In genomic region chr17:48540213-48540612, GRCh38 we compare ENCODE assay signal across 18 cellular contexts. TPM values are rescaled to one million over a fixed set of nuclear protein-coding genes. Genes with fewer than 3 reads are reported as not detected.
DNase-seq lines count a peak whose midpoint lies in the region; ATAC-seq and TF ChIP-seq lines count a peak whose summit lies in the region.
"Had no signal": no experiment of that assay in that cellular context is flagged by ENCODE, and none has a peak within 500 bp of the region (broad histone marks: within the 10 kb centered on the region; RNA-seq: fewer than 3 reads in every experiment).

No MANE protein-coding gene starts in this region.

- peak overlapping the region; percentile 6 for H3K4me3 Mint-ChIP-seq in CD4-positive, alpha-beta T cell
- H3K4me3 Mint-ChIP-seq in natural killer cell treated with Interleukin-12 subunit alpha and Interleukin-12 subunit beta and Interleukin-15 and Interleukin-18, amount 100 ng/mL, for 72 hours = no peak overlapping the region

- H3K27me3 ChIP-seq in CD4-positive, alpha-beta T cell (ENCODE audit: control insufficient read depth, insufficient read depth, low read length) = no peaks in the 10 kb centered on the region

- ATAC-seq in CD4-positive, alpha-beta T cell (ENCODE audit: poor library complexity) = no peak
- no peak for ATAC-seq in natural killer cell treated with Interleukin-12 subunit alpha and Interleukin-12 subunit beta and Interleukin-15 and Interleukin-18, amount 100 ng/mL, for 72 hours
- ATAC-seq in GM19023 (IDR thresholded peaks at IDR 0.05; ENCODE audit: unreplicated experiment) = no peak
- ATAC-seq: esophagus mucosa, PC-3 had no signal

- H3K36me3 Mint-ChIP-seq in CD4-positive, alpha-beta T cell (ENCODE audit: low read depth) = no peaks in the 10 kb centered on the region
- peaks cover 10% of the 10 kb centered on the region for H3K36me3 Mint-ChIP-seq in natural killer cell treated with Interleukin-12 subunit alpha and Interleukin-12 subunit beta and Interleukin-15 and Interleukin-18, amount 100 ng/mL, for 72 hours

- H3K4me1 ChIP-seq in HEK293 (ENCODE audit: control insufficient read depth, insufficient read depth, low read length) = peaks cover 12% of the 10 kb centered on the region
- H3K4me1 ChIP-seq: BLaER1 had no signal

- POLR2A ChIA-PET in CD4-positive, alpha-beta T cell (lab: Charles Lee) = no interaction called here
- POLR2A ChIA-PET in HEK293 (lab: Yijun Ruan, JAX) = interaction anchor here (1.3 to 2.8 kb wide), 4 partner anchors 15 to 56 kb away, joined by 3 to 25 read pairs (median 8); no protein-coding TSS in a partner anchor

- TF ChIP-seq CTCF in CD4-positive, alpha-beta T cell (IDR thresholded peaks at IDR 0.05) = no peak
- TF ChIP-seq CTCF in HEK293 (tag by site-specific recombination; IDR thresholded peaks at IDR 0.05) (no peak), epithelial cell of proximal tubule (conservative IDR thresholded peaks at IDR 0.05; ENCODE audit: low read depth, low read length) (no peak)

- intact Hi-C loops in CD4-positive, alpha-beta T cell (cut with DNase I, micrococcal nuclease) = loop anchor here in 1 of 2 experiments (5.0 kb wide), 1 partner anchor 48 kb away; no protein-coding TSS in a partner anchor
- intact Hi-C loops in head of caudate nucleus (cut with DNase I) = no loop called here

- H3K4me1 Mint-ChIP-seq in CD4-positive, alpha-beta T cell (ENCODE audit: low read depth) = peaks cover 40% of the 10 kb centered on the region
- H3K4me1 Mint-ChIP-seq in natural killer cell treated with Interleukin-12 subunit alpha and Interleukin-12 subunit beta and Interleukin-15 and Interleukin-18, amount 100 ng/mL, for 72 hours (ENCODE audit: low read depth in 2 of 2) = peaks cover 15 to 18% of the 10 kb centered on the region in 2 donors

- peaks cover 5 to 11% of the 10 kb centered on the region in 2 experiments; a peak in 2 of 3 replicates for H3K36me3 ChIP-seq in HEK293 (ENCODE audit: control insufficient read depth in 2 of 2, insufficient read depth in 1 of 2, low read length in 2 of 2)
- H3K36me3 ChIP-seq: BLaER1 had no signal

- H3K27me3 Mint-ChIP-seq in CD4-positive, alpha-beta T cell = peaks cover 67% of the 10 kb centered on the region
- no peaks in the 10 kb centered on the region for H3K27me3 Mint-ChIP-seq in natural killer cell treated with Interleukin-12 subunit alpha and Interleukin-12 subunit beta and Interleukin-15 and Interleukin-18, amount 100 ng/mL, for 72 hours

- H3K9me3 ChIP-seq in CD4-positive, alpha-beta T cell (ENCODE audit: control insufficient read depth, low read length) = no peaks in the 10 kb centered on the region
- H3K9me3 ChIP-seq in HEK293 (ENCODE audit: control insufficient read depth, insufficient read depth, low read depth, low read length) = no peaks in the 10 kb centered on the region

- CTCF ChIA-PET in CD4-positive, alpha-beta T cell (lab: Charles Lee) = interaction anchor here (0.6 to 0.7 kb wide), 2 partner anchors 9 to 285 kb away, joined by 3 read pairs; no protein-coding TSS in a partner anchor
- CTCF ChIA-PET in HEK293 (lab: Yijun Ruan, JAX) = interaction anchor here (0.8 to 2.8 kb wide), 9 partner anchors 12 to 85 kb away, joined by 3 to 22 read pairs (median 4); no protein-coding TSS in a partner anchor

- no peak overlapping the region for H3K27ac ChIP-seq in CD4-positive, alpha-beta T cell (ENCODE audit: low read depth, low read length)
- H3K27ac ChIP-seq in HEK293 (ENCODE audit: extremely low read depth, low read depth, low read length) = 0 out of 2 replicates have a peak overlapping the region, but pooled peaks have one; percentile 4
- H3K27ac ChIP-seq: BLaER1 had no signal

- DNase-seq in CD4-positive, alpha-beta T cell = no peak
- DNase-seq in epithelial cell of proximal tubule (ENCODE audit: low read depth) (no peak), NCI-H1105 treated with DMSO at 0.1 percent for 48 hours (lab: John Stamatoyannopoulos, UW) (no peak), NCI-H446 treated with DMSO at 0.1 percent for 48 hours (lab: John Stamatoyannopoulos, UW) (no peak), head of caudate nucleus (no peak)
- DNase-seq in natural killer cell treated with Interleukin-12 subunit alpha and Interleukin-12 subunit beta and Interleukin-15 and Interleukin-18, amount 100 ng/mL, for 72 hours (ENCODE audit: low spot score) = no peak
- DNase-seq: activated CD4-positive, alpha-beta T cell treated with anti-CD3 and anti-CD28 coated beads for 48 hours; EL; NCI-H1092; PC-3; posterior cingulate gyrus; stimulated activated CD4-positive, alpha-beta T cell treated with anti-CD3 and anti-CD28 coated beads, Interleukin-2, amount 100 ng/mL, for 48 hours had no signal

- H3K4me3 ChIP-seq in HEK293 (ENCODE audit: low read depth, low read length) (no peak overlapping the region), epithelial cell of proximal tubule (ENCODE audit: low read depth, low read length) (peak overlapping the region; percentile 2)
- H3K4me3 ChIP-seq: BLaER1 had no signal

- H3K9me3 Mint-ChIP-seq in CD4-positive, alpha-beta T cell = no peaks in the 10 kb centered on the region
- no peaks in the 10 kb centered on the region for H3K9me3 Mint-ChIP-seq in natural killer cell treated with Interleukin-12 subunit alpha and Interleukin-12 subunit beta and Interleukin-15 and Interleukin-18, amount 100 ng/mL, for 72 hours

- no peak overlapping the region for H3K27ac Mint-ChIP-seq in CD4-positive, alpha-beta T cell
- H3K27ac Mint-ChIP-seq in natural killer cell treated with Interleukin-12 subunit alpha and Interleukin-12 subunit beta and Interleukin-15 and Interleukin-18, amount 100 ng/mL, for 72 hours = peak overlapping the region; percentile 24 to 100

TF ChIP-seq in HEK293, 187 proteins besides CTCF, POLR2A, EP300 and RAD21:
- TF ChIP-seq ZNF324 (tag by site-specific recombination; IDR thresholded peaks at IDR 0.05) (no peak), KLF8 (tag by site-specific recombination; IDR thresholded peaks at IDR 0.05) (no peak), ZBTB20 (tag by site-specific recombination; IDR thresholded peaks at IDR 0.05) (peak; percentile 25; the same call in 1 of the 2 replicates), REST (tag by site-specific recombination; IDR thresholded peaks at IDR 0.05) (no peak), GLIS1 (tag by site-specific recombination; IDR thresholded peaks at IDR 0.05) (peak; percentile 64; the same call in 1 of the 2 replicates)

RNA-seq across cellular contexts. Expression of gene HOXB2, which starts 4.7 kb away (rescaled TPM):
- total RNA-seq in CD4-positive, alpha-beta T cell = 1 to 10 TPM; 4.8 to 4.9 TPM
- total RNA-seq in epithelial cell of proximal tubule = 21.1 and 43.7 TPM in 2 replicates
- 10 to 100 TPM; 20.8 to 30.0 TPM for total RNA-seq in natural killer cell treated with Interleukin-12 subunit alpha and Interleukin-12 subunit beta and Interleukin-15 and Interleukin-18, amount 100 ng/mL, for 72 hours

RNA-seq across cellular contexts. Expression of gene HOXB1, which starts 9.4 kb away (rescaled TPM):
- total RNA-seq in CD4-positive, alpha-beta T cell = not detected
- total RNA-seq in epithelial cell of proximal tubule = not detected in 2 replicates
- not detected for total RNA-seq in natural killer cell treated with Interleukin-12 subunit alpha and Interleukin-12 subunit beta and Interleukin-15 and Interleukin-18, amount 100 ng/mL, for 72 hours
- total RNA-seq: lung microvascular endothelial cell; PC-3; T-helper 1 cell treated with Interleukin-12 subunit alpha and Interleukin-12 subunit beta and Interleukin-4 antibody, amounts not matched to agents 30 ng/mL and 1 ng/mL, for 36 hours had no signal

RNA-seq across cellular contexts. Expression of gene HOXB4, which starts 37.9 kb away (rescaled TPM):
- total RNA-seq in CD4-positive, alpha-beta T cell = under 1 TPM; 0.16 to 0.17 TPM
- 4.3 and 5.7 TPM in 2 replicates for total RNA-seq in epithelial cell of proximal tubule
- total RNA-seq in natural killer cell treated with Interleukin-12 subunit alpha and Interleukin-12 subunit beta and Interleukin-15 and Interleukin-18, amount 100 ng/mL, for 72 hours = 1 to 10 TPM; 6.9 to 8.2 TPM

RNA-seq across cellular contexts. Expression of gene HOXB3, which starts 49.8 kb away (rescaled TPM):
- total RNA-seq in CD4-positive, alpha-beta T cell = under 1 TPM; 0.25 to 0.36 TPM
- 22.6 and 49.9 TPM in 2 replicates for total RNA-seq in epithelial cell of proximal tubule
- 10 to 100 TPM in 1 of 2 donors, 1 to 10 TPM in 1; 9.0 to 15.4 TPM for total RNA-seq in natural killer cell treated with Interleukin-12 subunit alpha and Interleukin-12 subunit beta and Interleukin-15 and Interleukin-18, amount 100 ng/mL, for 72 hours

RNA-seq across cellular contexts. Expression of gene HOXB5, which starts 53.4 kb away (rescaled TPM):
- not detected for total RNA-seq in CD4-positive, alpha-beta T cell
- total RNA-seq in epithelial cell of proximal tubule = 2.8 and 5.5 TPM in 2 replicates
- under 1 TPM in 1 of 2 donors, not detected in 1; 0.70 TPM for total RNA-seq in natural killer cell treated with Interleukin-12 subunit alpha and Interleukin-12 subunit beta and Interleukin-15 and Interleukin-18, amount 100 ng/mL, for 72 hours
- total RNA-seq: lung microvascular endothelial cell had no signal
